Comparison of ENCODE assay signal across 12 cellular contexts in the genomic region with DNA sequence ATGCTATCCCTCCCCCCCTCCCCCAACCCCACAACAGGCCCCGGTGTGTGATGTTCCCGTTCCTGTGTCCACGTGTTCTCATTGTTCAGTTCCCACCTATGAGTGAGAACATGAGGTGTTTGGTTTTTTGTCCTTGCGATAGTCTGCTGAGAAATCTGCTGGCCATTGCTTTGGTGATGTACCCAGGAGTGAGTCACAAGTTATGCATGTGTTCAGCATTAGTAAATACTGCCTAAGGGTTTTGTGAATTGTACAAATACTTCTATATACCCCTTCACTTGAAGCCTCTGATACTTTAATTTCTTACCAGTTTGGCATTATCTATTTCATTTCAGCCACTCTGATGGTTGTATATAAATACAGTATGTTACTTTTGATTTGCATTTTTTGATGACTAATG.
DNase-seq lines count a peak whose midpoint lies in the region; ATAC-seq and TF ChIP-seq lines count a peak whose summit lies in the region.
"Had no signal": no experiment of that assay in that cellular context is flagged by ENCODE, and none has a peak within 500 bp of the region (broad histone marks: within the 10 kb centered on the region; RNA-seq: fewer than 3 reads in every experiment).

No MANE protein-coding gene starts in this region.

- TF ChIP-seq POLR2A in gastrocnemius medialis (IDR thresholded peaks at IDR 0.05), result no peak

- H3K4me1 ChIP-seq in SJSA1 (replicated peaks) (peaks cover 9% of the 10 kb centered on the region; the same call in 1 of the 2 replicates), gastrocnemius medialis (peaks cover 0 to 8% of the 10 kb centered on the region in 2 donors), colonic mucosa (no peaks in the 10 kb centered on the region)

- H3K9me3 ChIP-seq in SJSA1 (replicated peaks) (no peaks in the 10 kb centered on the region), gastrocnemius medialis (no peaks in the 10 kb centered on the region), colonic mucosa (no peaks in the 10 kb centered on the region)
- H3K9me3 ChIP-seq: mucosa of descending colon had no signal

- no peak for TF ChIP-seq CTCF in fibroblast of pulmonary artery (IDR thresholded peaks at IDR 0.05; ENCODE audit: low read length, missing control alignments)
- no peak for TF ChIP-seq CTCF in gastrocnemius medialis (IDR thresholded peaks at IDR 0.05 in 4 of 5, conservative IDR thresholded peaks at IDR 0.05 in 1 of 5)
- TF ChIP-seq CTCF in colonic mucosa (IDR thresholded peaks at IDR 0.05), result no peak

- H3K27me3 ChIP-seq in SJSA1 (replicated peaks), result no peaks in the 10 kb centered on the region
- H3K27me3 ChIP-seq in gastrocnemius medialis, result no peaks in the 10 kb centered on the region
- H3K27me3 ChIP-seq in colonic mucosa, result no peaks in the 10 kb centered on the region

- H3K36me3 ChIP-seq in SJSA1 (no peaks in the 10 kb centered on the region), gastrocnemius medialis (no peaks in the 10 kb centered on the region), colonic mucosa (no peaks in the 10 kb centered on the region)

- in situ Hi-C loops in gastrocnemius medialis (cut with MboI; ENCODE audit: low sequenced_read_pairs in 4 of 4), result no loop called here

- H3K4me3 ChIP-seq in SJSA1 (no peak overlapping the region), fibroblast of pulmonary artery (replicated peaks; ENCODE audit: low read depth, low read length) (no peak overlapping the region), gastrocnemius medialis (peak overlapping the region in 2 of 4 donors; percentile 9 to 15), colonic mucosa (no peak overlapping the region)
- H3K4me3 ChIP-seq: mucosa of descending colon had no signal

- ATAC-seq in gastrocnemius medialis (peak; percentile 88 to 93), GM21825 (IDR thresholded peaks at IDR 0.05; ENCODE audit: unreplicated experiment) (no peak), HG03457 (IDR thresholded peaks at IDR 0.05; ENCODE audit: unreplicated experiment) (no peak)
- ATAC-seq: mucosa of descending colon had no signal

- intact Hi-C loops in gastrocnemius medialis (cut with DNase I; ENCODE audit: low total_unique reads) (no loop called here), colonic mucosa (cut with DNase I) (no loop called here)

- DNase-seq in GM04504 (ENCODE audit: low read depth) (peak; percentile 46), SJSA1 (ENCODE audit: low read depth in 1 of 2, low spot score in 2 of 2) (peak; percentile 47 to 51), fibroblast of pulmonary artery (ENCODE audit: low read depth) (peak; percentile 77), gastrocnemius medialis (peak; percentile 32 to 37), colonic mucosa (no peak)
- DNase-seq: activated T-cell treated with anti-CD3 and anti-CD28 coated beads for 4 hours, caudate nucleus, DND-41, head of caudate nucleus, mucosa of descending colon had no signal

- no peak overlapping the region for H3K9ac ChIP-seq in colonic mucosa (ENCODE audit: low read depth in 2 of 2, low read length in 2 of 2)

- H3K27ac ChIP-seq in SJSA1 (peak overlapping the region; percentile 26), gastrocnemius medialis (peak overlapping the region; percentile 42 to 78 (median 62)), colonic mucosa (no peak overlapping the region)

Comparison
In these comparisons a context has a peak if more than half of its experiments do, and no peak if none do; other contexts are left out.
1. ATAC-seq: peak in gastrocnemius medialis (2 of 2); none in GM21825 (single experiment) and HG03457 (single experiment).